In genomic region chr10:108749042-108749441, GRCh38 we compare ENCODE assay signal across 22 cellular contexts.
DNase-seq lines count a peak whose midpoint lies in the region; ATAC-seq and TF ChIP-seq lines count a peak whose summit lies in the region.
"Had no signal": no experiment of that assay in that cellular context is flagged by ENCODE, and none has a peak within 500 bp of the region (broad histone marks: within the 10 kb centered on the region; RNA-seq: fewer than 3 reads in every experiment).

No MANE protein-coding gene starts in this region.

- DNase-seq in GM10248 (ENCODE audit: extremely low spot score) (peak; percentile 9), immature natural killer cell (no peak), NCI-H2171 (lab: John Stamatoyannopoulos, UW) (no peak), cardiac septum (ENCODE audit: low spot score) (no peak)
- no peak for DNase-seq in activated effector memory CD4-positive, alpha-beta T cell treated with anti-CD3 and anti-CD28 coated beads, Interleukin-2, amount 50 U/mL, for 16 hours
- DNase-seq: activated CD4-positive, alpha-beta T cell treated with anti-CD3 and anti-CD28 coated beads, Interleukin-2, amount 50 U/mL, for 48 hours; activated naive CD4-positive, alpha-beta T cell treated with anti-CD3 and anti-CD28 coated beads, Interleukin-2, amount 10 ng/mL, durations not matched to agents 7 days and 5 days; activated T-cell treated with anti-CD3 and anti-CD28 coated beads for 4 hours; effector memory CD4-positive, alpha-beta T cell; GDM1; glutamatergic neuron; left ventricle myocardium superior; NCI-H1092; NCI-H69; ovary; right lobe of liver; Right ventricle myocardium superior; stimulated activated naive B cell treated with anti-CD40 and anti-IgM and Interleukin-4, amounts not matched to agents 10 μg/mL and 1 μg/mL and 100 μg/mL, for 72 hours had no signal

- H3K4me3 Mint-ChIP-seq in immature natural killer cell: no peak overlapping the region
- H3K4me3 Mint-ChIP-seq: activated naive CD4-positive, alpha-beta T cell treated with anti-CD3 and anti-CD28 coated beads, Interleukin-2, amount 10 ng/mL, durations not matched to agents 7 days and 5 days; stimulated activated naive B cell treated with anti-CD40 and anti-IgM and Interleukin-4, amounts not matched to agents 10 μg/mL and 1 μg/mL and 100 μg/mL, for 72 hours had no signal

- CTCF ChIA-PET in GM10248 (lab: Yijun Ruan, JAX): interaction anchor here (0.6 to 2.3 kb wide), 3 partner anchors 10 to 120 kb away, joined by 3 to 5 read pairs (median 4); no protein-coding TSS in a partner anchor

- ATAC-seq in GM18909 (IDR thresholded peaks at IDR 0.05; ENCODE audit: poor library complexity, unreplicated experiment) (peak; percentile 69), HG02759 (IDR thresholded peaks at IDR 0.05; ENCODE audit: unreplicated experiment) (peak; percentile 68), HG03354 (IDR thresholded peaks at IDR 0.05; ENCODE audit: poor library complexity, severe bottlenecking, unreplicated experiment) (peak; percentile 82)
- ATAC-seq: HCT116; left ventricle myocardium superior; right lobe of liver; stimulated activated naive B cell treated with anti-CD40 and anti-IgM and Interleukin-4, amounts not matched to agents 10 μg/mL and 1 μg/mL and 100 μg/mL, for 72 hours had no signal

- H3K27me3 Mint-ChIP-seq in immature natural killer cell (ENCODE audit: low read depth in 3 of 3): no peaks in the 10 kb centered on the region
- H3K27me3 Mint-ChIP-seq: activated naive CD4-positive, alpha-beta T cell treated with anti-CD3 and anti-CD28 coated beads, Interleukin-2, amount 10 ng/mL, durations not matched to agents 7 days and 5 days; stimulated activated naive B cell treated with anti-CD40 and anti-IgM and Interleukin-4, amounts not matched to agents 10 μg/mL and 1 μg/mL and 100 μg/mL, for 72 hours had no signal

- no peaks in the 10 kb centered on the region for H3K36me3 Mint-ChIP-seq in immature natural killer cell
- H3K36me3 Mint-ChIP-seq: activated naive CD4-positive, alpha-beta T cell treated with anti-CD3 and anti-CD28 coated beads, Interleukin-2, amount 10 ng/mL, durations not matched to agents 7 days and 5 days; stimulated activated naive B cell treated with anti-CD40 and anti-IgM and Interleukin-4, amounts not matched to agents 10 μg/mL and 1 μg/mL and 100 μg/mL, for 72 hours had no signal

- no peaks in the 10 kb centered on the region for H3K4me1 Mint-ChIP-seq in immature natural killer cell
- H3K4me1 Mint-ChIP-seq: activated naive CD4-positive, alpha-beta T cell treated with anti-CD3 and anti-CD28 coated beads, Interleukin-2, amount 10 ng/mL, durations not matched to agents 7 days and 5 days; stimulated activated naive B cell treated with anti-CD40 and anti-IgM and Interleukin-4, amounts not matched to agents 10 μg/mL and 1 μg/mL and 100 μg/mL, for 72 hours had no signal

- POLR2A ChIA-PET in GM10248 (lab: Yijun Ruan, JAX): no interaction called here

- intact Hi-C loops in cardiac septum (cut with DNase I): no loop called here

- TF ChIP-seq CTCF in GM10248 (IDR thresholded peaks at IDR 0.05; ENCODE audit: control extremely low read depth, extremely low read depth, low read depth, missing control alignments): no peak

- H3K27ac Mint-ChIP-seq in immature natural killer cell: no peak overlapping the region
- H3K27ac Mint-ChIP-seq: activated naive CD4-positive, alpha-beta T cell treated with anti-CD3 and anti-CD28 coated beads, Interleukin-2, amount 10 ng/mL, durations not matched to agents 7 days and 5 days; stimulated activated naive B cell treated with anti-CD40 and anti-IgM and Interleukin-4, amounts not matched to agents 10 μg/mL and 1 μg/mL and 100 μg/mL, for 72 hours had no signal

- H3K9me3 Mint-ChIP-seq in immature natural killer cell: peaks cover 1 to 21% (median 10%) of the 10 kb centered on the region in 6 donors
- H3K9me3 Mint-ChIP-seq: activated naive CD4-positive, alpha-beta T cell treated with anti-CD3 and anti-CD28 coated beads, Interleukin-2, amount 10 ng/mL, durations not matched to agents 7 days and 5 days had no signal
